ENCODE assay signal across 18 cellular contexts in genomic region chr2:45224321-45224995, GRCh38.
DNase-seq lines count a peak whose midpoint lies in the region; ATAC-seq, FAIRE-seq and TF ChIP-seq lines count a peak whose summit lies in the region.
"Had no signal": no experiment of that assay in that cellular context is flagged by ENCODE, and none has a peak within 500 bp of the region (broad histone marks: within the 10 kb centered on the region; RNA-seq: fewer than 3 reads in every experiment).

No MANE protein-coding gene starts in this region.

- no TSS peak for BruUV-seq in GM12878 (replicated peaks; lab: Mats Ljungman, UMichigan)

- in situ Hi-C loops in GM12878 (cut with MboI) = no loop called here

- no peak for FAIRE-seq in GM12878 (lab: Jason Lieb, UNC)
- FAIRE-seq: K562 had no signal

- no peak for TF ChIP-seq RAD21 in GM12878 (IDR thresholded peaks at IDR 0.05; ENCODE audit: insufficient read depth, low read depth, low read length)

- H4K20me1 ChIP-seq in GM12878 (ENCODE audit: control insufficient read depth, insufficient read depth) = no peaks in the 10 kb centered on the region

- POLR2A ChIA-PET in GM12878 (lab: Charles Lee) = no interaction called here

- H2AFZ ChIP-seq in GM12878 (ENCODE audit: control insufficient read depth, low read depth, low read length) = no peak overlapping the region

- peak overlapping the region; percentile 22 for H3K4me3 ChIP-seq in Jurkat, Clone E6-1 (ENCODE audit: low read length)
- no peak overlapping the region for H3K4me3 ChIP-seq in GM12878
- H3K4me3 ChIP-seq: ascending aorta, K562, psoas muscle, SK-N-MC had no signal

- ATAC-seq in GM19035 (IDR thresholded peaks at IDR 0.05; ENCODE audit: unreplicated experiment) (peak; percentile 59), GM12878 (no peak), sciatic nerve (peak; percentile 72), GM18909 (IDR thresholded peaks at IDR 0.05; ENCODE audit: poor library complexity, unreplicated experiment) (no peak), Right ventricle myocardium superior (ENCODE audit: poor library complexity) (no peak)
- ATAC-seq: K562, psoas muscle had no signal

- no peak overlapping the region for H3K27ac ChIP-seq in GM12878 (ENCODE audit: control insufficient read depth, insufficient read depth)
- H3K27ac ChIP-seq: ascending aorta, psoas muscle, SK-N-MC had no signal

- RAD21 ChIA-PET in GM12878 (lab: Charles Lee; ENCODE audit: unreplicated experiment) = no interaction called here

- H3K27me3 ChIP-seq in GM12878 (replicated peaks in 1 of 2; ENCODE audit: control insufficient read depth in 2 of 2, insufficient read depth in 2 of 2, low read length in 1 of 2) = peaks cover 0 to 3% of the 10 kb centered on the region in 2 experiments; a peak in 3 of 4 replicates
- H3K27me3 ChIP-seq: ascending aorta had no signal

- no peak overlapping the region for H3K4me2 ChIP-seq in GM12878 (ENCODE audit: control insufficient read depth, insufficient read depth)

- SMC1A ChIA-PET in GM12878 (lab: Charles Lee; ENCODE audit: uncharacterized antibody, unreplicated experiment) = interaction anchor here (0.6 to 1.5 kb wide), 3 partner anchors 15 to 239 kb away, joined by 3 read pairs; no protein-coding TSS in a partner anchor

- WGBS in GM12878 (ENCODE audit: insufficient coverage, insufficient replicate concordance, low lambda C conversion rate, missing lambda C conversion rate) = 11% methylated on average over 13 of the region's 13 CpGs

- DNase-seq in Jurkat, Clone E6-1 (ENCODE audit: low read depth, low spot score) = peak; percentile 67
- DNase-seq in GM12878 (ENCODE audit: low read depth, low spot score) (no peak), sciatic nerve (ENCODE audit: low spot score) (no peak), HT-29 (ENCODE audit: low spot score) (no peak), nucleus accumbens (lab: John Stamatoyannopoulos, UW) (no peak), Right ventricle myocardium superior (no peak)
- DNase-seq: activated CD4-positive, alpha-beta T cell treated with anti-CD3 and anti-CD28 coated beads, Interleukin-2, amount 10 ng/mL, durations not matched to agents 7 days and 5 days; CD8-positive, alpha-beta memory T cell; central memory CD4-positive, alpha-beta T cell; dermis blood vessel endothelial cell; kidney glomerular epithelial cell; NCI-H524; psoas muscle had no signal

- H3K9me3 ChIP-seq in GM12878 (replicated peaks; ENCODE audit: control insufficient read depth, insufficient read depth, low read length) = no peaks in the 10 kb centered on the region; the same call in 2 of the 3 replicates
- H3K9me3 ChIP-seq: ascending aorta, psoas muscle had no signal

- no peak for TF ChIP-seq CTCF in GM12878 (IDR thresholded peaks at IDR 0.05 in 2 of 3, conservative IDR thresholded peaks at IDR 0.05 in 1 of 3; ENCODE audit: control insufficient read depth in 2 of 3, extremely low read depth in 1 of 3, insufficient read depth in 1 of 3, low read depth in 3 of 3, low read length in 3 of 3)

- H3K4me1 ChIP-seq in GM12878 (ENCODE audit: control insufficient read depth, insufficient read depth, low read length) = no peaks in the 10 kb centered on the region
- H3K4me1 ChIP-seq: ascending aorta had no signal

- no peak for TF ChIP-seq EP300 in GM12878 (IDR thresholded peaks at IDR 0.05; ENCODE audit: borderline replicate concordance in 1 of 2, control insufficient read depth in 1 of 2, low read depth in 2 of 2, low read length in 2 of 2)

- no peak overlapping the region for H3K9ac ChIP-seq in GM12878 (ENCODE audit: control insufficient read depth, insufficient read depth, low read length)

- CTCF ChIA-PET in GM12878 (lab: Yijun Ruan, JAX) = no interaction called here

- H3K36me3 ChIP-seq in GM12878 (ENCODE audit: control insufficient read depth in 2 of 2, insufficient read depth in 2 of 2, low read length in 1 of 2) = no peaks in the 10 kb centered on the region
- H3K36me3 ChIP-seq: ascending aorta had no signal

- TF ChIP-seq POLR2A in GM12878 (IDR thresholded peaks at IDR 0.05; ENCODE audit: low read depth, low read length) = no peak

- no peaks in the 10 kb centered on the region for H3K79me2 ChIP-seq in GM12878 (ENCODE audit: control insufficient read depth, insufficient read depth, low read length)

- intact Hi-C loops in GM12878 (cut with micrococcal nuclease; ENCODE audit: unreplicated experiment) (no loop called here), sciatic nerve (cut with DNase I) (no loop called here), Right ventricle myocardium superior (cut with DNase I) (no loop called here)

TF ChIP-seq in GM12878, 131 proteins besides CTCF, POLR2A, EP300 and RAD21:
- TF ChIP-seq MEF2B (IDR thresholded peaks at IDR 0.05; ENCODE audit: partially characterized antibody, poor library complexity, severe bottlenecking) = peak; percentile 37
- TF ChIP-seq BRCA1 (IDR thresholded peaks at IDR 0.05; ENCODE audit: low read depth, low read length) = no peak
- no peak for TF ChIP-seq RFX5 (IDR thresholded peaks at IDR 0.05; ENCODE audit: low read depth, low read length)
- TF ChIP-seq SPI1 (IDR thresholded peaks at IDR 0.05; ENCODE audit: borderline replicate concordance, insufficient read depth, low read depth, low read length) = no peak
- TF ChIP-seq CEBPB (IDR thresholded peaks at IDR 0.05; ENCODE audit: borderline replicate concordance in 1 of 2, low read depth in 2 of 2, low read length in 2 of 2) = no peak
- TF ChIP-seq MTA3 (IDR thresholded peaks at IDR 0.05; ENCODE audit: borderline replicate concordance, low read length) = no peak
- no peak for TF ChIP-seq ZNF24 (IDR thresholded peaks at IDR 0.05)
- TF ChIP-seq BHLHE40 (IDR thresholded peaks at IDR 0.05; ENCODE audit: borderline replicate concordance in 1 of 2, low read depth in 2 of 2, low read length in 1 of 2) = peak; percentile 72 to 81; a peak in 3 of 4 replicates
- peak; percentile 69 for TF ChIP-seq RAD51 (IDR thresholded peaks at IDR 0.05)
- TF ChIP-seq ZBTB4 (CRISPR knock-in tag; IDR thresholded peaks at IDR 0.05) = no peak
- TF ChIP-seq LARP7 (IDR thresholded peaks at IDR 0.05) = no peak
- TF ChIP-seq HDAC6 (IDR thresholded peaks at IDR 0.05; ENCODE audit: unreplicated experiment) = no peak
- peak; percentile 15; the same call in 1 of the 2 replicates for TF ChIP-seq RELB (IDR thresholded peaks at IDR 0.05; ENCODE audit: low read depth)

Comparison
In these comparisons a context has a peak if more than half of its experiments do, and no peak if none do; other contexts are left out.
1. ATAC-seq: peak in GM19035 (single experiment) and sciatic nerve (single experiment); none in GM12878 (single experiment), GM18909 (single experiment) and Right ventricle myocardium superior (single experiment).